ENCODE assay signal across 18 cellular contexts in the genomic region with DNA sequence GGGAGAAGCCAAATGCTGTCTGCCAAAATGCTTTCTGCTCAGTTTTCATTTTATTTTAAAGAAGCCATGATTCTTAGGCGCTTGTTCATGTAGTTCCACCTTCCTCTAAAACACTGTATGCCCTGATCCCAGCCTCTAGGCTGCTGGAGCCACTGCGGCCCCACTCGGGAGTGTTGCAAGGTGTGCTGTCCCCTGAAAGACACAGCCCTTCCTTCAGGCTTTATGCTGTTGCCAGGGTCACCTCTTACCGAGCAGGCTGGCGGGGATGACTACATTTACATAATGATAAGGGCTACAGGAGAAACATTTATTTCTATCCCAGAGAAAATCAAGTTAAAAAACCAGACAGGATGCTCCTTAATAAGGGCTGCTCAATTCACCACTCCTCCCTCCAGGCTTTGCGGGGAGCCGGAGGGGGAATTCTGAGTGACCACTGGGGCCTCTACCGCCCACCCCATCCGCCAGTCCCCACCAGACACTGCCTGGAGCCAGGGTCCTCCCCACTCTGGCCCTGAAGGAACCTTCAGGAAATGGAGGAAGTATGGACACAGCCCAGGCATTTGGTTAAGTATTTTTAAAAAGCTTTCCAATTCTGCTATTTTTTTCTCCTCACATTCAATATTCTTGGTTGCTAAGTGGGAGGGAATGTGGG.
A peak's percentile ranks its signal among the peaks of the same experiment; 100 is the strongest.
DNase-seq lines count a peak whose midpoint lies in the region; ATAC-seq and TF ChIP-seq lines count a peak whose summit lies in the region.
"Had no signal": no experiment of that assay in that cellular context is flagged by ENCODE, and none has a peak within 500 bp of the region (broad histone marks: within the 10 kb centered on the region; RNA-seq: fewer than 3 reads in every experiment).

No MANE protein-coding gene starts in this region.

- intact Hi-C loops in Right ventricle myocardium inferior (cut with DNase I) (loop anchor here (5.0 kb wide), 1 partner anchor 78 kb away; no protein-coding TSS in a partner anchor), cardiac septum (cut with DNase I) (no loop called here), upper lobe of right lung (cut with DNase I) (no loop called here)

- no peaks in the 10 kb centered on the region for H3K9me3 ChIP-seq in right atrium auricular region
- no peaks in the 10 kb centered on the region for H3K9me3 ChIP-seq in neuron (ENCODE audit: low read length)
- no peaks in the 10 kb centered on the region for H3K9me3 ChIP-seq in upper lobe of right lung

- H3K27ac ChIP-seq in right atrium auricular region (peak overlapping the region in 1 of 2 donors; percentile 10), upper lobe of right lung (no peak overlapping the region)

- TF ChIP-seq CTCF in right atrium auricular region (IDR thresholded peaks at IDR 0.05) (no peak), upper lobe of right lung (IDR thresholded peaks at IDR 0.05) (no peak)

- DNase-seq in Right ventricle myocardium inferior (ENCODE audit: missing footprints) (no peak), right atrium auricular region (ENCODE audit: low spot score) (no peak), cardiac septum (ENCODE audit: low spot score) (peak; percentile 67), upper lobe of right lung (peak; percentile 41), NCI-H146 (lab: John Stamatoyannopoulos, UW) (no peak), HuH-7.5 (ENCODE audit: low spot score) (no peak), cerebellum (ENCODE audit: low spot score) (no peak)
- DNase-seq: activated effector memory CD4-positive, alpha-beta T cell treated with Interleukin-2 at 50 U/mL for 16 hours; cortex of kidney; kidney; NCI-H1092 treated with DMSO at 0.1 percent for 48 hours; NCI-H226; SHP77; stimulated activated CD4-positive, alpha-beta T cell treated with anti-CD3 and anti-CD28 coated beads, Interleukin-12 subunit alpha, Interleukin-12 subunit beta, amount 100 ng/mL, for 4 hours; stimulated activated naive CD4-positive, alpha-beta T cell; T-helper 17 cell had no signal

- H3K4me3 ChIP-seq in right atrium auricular region (no peak overlapping the region), neuron (ENCODE audit: low read length) (peak overlapping the region; percentile 38), upper lobe of right lung (no peak overlapping the region)
- H3K4me3 ChIP-seq: K562 had no signal

- H3K36me3 ChIP-seq in right atrium auricular region: no peaks in the 10 kb centered on the region
- H3K36me3 ChIP-seq in neuron (ENCODE audit: insufficient read depth, low read length): no peaks in the 10 kb centered on the region
- H3K36me3 ChIP-seq in upper lobe of right lung: no peaks in the 10 kb centered on the region

- ATAC-seq in Right ventricle myocardium inferior: peak; percentile 24
- ATAC-seq in upper lobe of right lung: no peak
- ATAC-seq: K562, T-helper 17 cell had no signal

- no peak overlapping the region for H2AFZ ChIP-seq in neuron (ENCODE audit: low read depth, low read length)

- peaks cover 0 to 38% of the 10 kb centered on the region in 2 donors for H3K4me1 ChIP-seq in right atrium auricular region
- H3K4me1 ChIP-seq in neuron (ENCODE audit: insufficient read depth, low read length): peaks cover 30% of the 10 kb centered on the region
- peaks cover 18% of the 10 kb centered on the region for H3K4me1 ChIP-seq in upper lobe of right lung

- H3K27me3 ChIP-seq in right atrium auricular region (no peaks in the 10 kb centered on the region), neuron (ENCODE audit: insufficient read depth, low read length) (no peaks in the 10 kb centered on the region), upper lobe of right lung (no peaks in the 10 kb centered on the region)

Comparison
In these comparisons a context has a peak if more than half of its experiments do, and no peak if none do; other contexts are left out.
1. DNase-seq: peak in cardiac septum (single experiment) and upper lobe of right lung (single experiment); none in Right ventricle myocardium inferior (single experiment), right atrium auricular region (single experiment), NCI-H146 (single experiment), HuH-7.5 (single experiment) and cerebellum (single experiment).